Comparison of ENCODE assay signal across 8 cellular contexts in genomic region chr5:124748687-124749594, GRCh38. TPM values are rescaled to one million over a fixed set of nuclear protein-coding genes. Genes with fewer than 3 reads are reported as not detected.
DNase-seq lines count a peak whose midpoint lies in the region; ATAC-seq and TF ChIP-seq lines count a peak whose summit lies in the region.

No MANE protein-coding gene starts in this region.

- peaks cover 25% of the 10 kb centered on the region for H3K4me1 ChIP-seq in iPS-18a (ENCODE audit: control insufficient read depth, low read depth, low read length)

- ATAC-seq in GM21526 (IDR thresholded peaks at IDR 0.05; ENCODE audit: low FRiP score, unreplicated experiment): peak; percentile 86
- peak; percentile 84 for ATAC-seq in sciatic nerve

- H3K4me3 ChIP-seq in cardiac fibroblast (replicated peaks in 1 of 2; ENCODE audit: low read depth in 2 of 2, low read length in 2 of 2): peak overlapping the region; percentile 64 to 83
- peak overlapping the region; percentile 94 for H3K4me3 ChIP-seq in iPS-18a (ENCODE audit: low read length)

- intact Hi-C loops in sciatic nerve (cut with DNase I): loop anchor here (10.0 kb wide), 1 partner anchor 94 kb away; no protein-coding TSS in a partner anchor

- DNase-seq in G401 (ENCODE audit: low spot score) (peak; percentile 99), HT1080 (ENCODE audit: low read depth) (peak; percentile 78), NOMO-1 treated with dmso at 0.1 percent for 144 hours (lab: John Stamatoyannopoulos, UW; ENCODE audit: unreplicated experiment) (peak; percentile 30), cardiac fibroblast (ENCODE audit: low read depth in 2 of 2) (peak; percentile 94), sciatic nerve (ENCODE audit: low spot score) (peak; percentile 70), SW 1271 (lab: John Stamatoyannopoulos, UW) (no peak)

- no peaks in the 10 kb centered on the region for H3K27me3 ChIP-seq in iPS-18a (ENCODE audit: control insufficient read depth, insufficient read depth, low read length)

- no peaks in the 10 kb centered on the region for H3K36me3 ChIP-seq in iPS-18a (ENCODE audit: control insufficient read depth, low read depth, low read length)

- H3K27ac ChIP-seq in iPS-18a (ENCODE audit: low read length): peak overlapping the region; percentile 91

- in situ Hi-C loops in G401 (cut with HindIII; ENCODE audit: low sequenced_read_pairs): no loop called here

- TF ChIP-seq CTCF in cardiac fibroblast (IDR thresholded peaks at IDR 0.05; ENCODE audit: low read depth, low read length): no peak

- H3K9me3 ChIP-seq in iPS-18a (ENCODE audit: control insufficient read depth, low read depth, low read length): no peaks in the 10 kb centered on the region

- H3K9ac ChIP-seq in iPS-18a (ENCODE audit: low read length): peak overlapping the region; percentile 88

RNA-seq across cellular contexts. Expression of gene ZNF608, which starts 2.5 kb away (rescaled TPM):
- 25.7 and 34.8 TPM in 2 replicates for total RNA-seq in G401 (2014; rRNA removed; shearing (Covaris generic))
- 0.70 and 0.96 TPM in 2 replicates for total RNA-seq in HT1080 (2014; rRNA removed; shearing (Covaris generic))
- polyA plus RNA-seq in HT1080 (2015; cell fraction: cytosol; rRNA removed): 0.56 and 1.2 TPM in 2 replicates
- polyA plus RNA-seq in HT1080 (2015; cell fraction: nucleus; rRNA removed): 2.0 and 2.1 TPM in 2 replicates
- total RNA-seq in sciatic nerve: 32.9 TPM

Comparison
In these comparisons a context has a peak if more than half of its experiments do, and no peak if none do; other contexts are left out.
1. DNase-seq: peak in G401 (single experiment), HT1080 (single experiment), NOMO-1 treated with dmso at 0.1 percent for 144 hours (single experiment), cardiac fibroblast (2 of 2) and sciatic nerve (single experiment); none in SW 1271 (0 of 2).
2. RNA of gene ZNF608, which starts 2.5 kb away (total RNA-seq): 25.7 to 34.8 TPM in G401 and 32.9 TPM in sciatic nerve (single experiment); 0.70 to 0.96 TPM in HT1080; every median in the first group is over 10 times any median in the second.